8 cellular contexts compared by ENCODE assay signal in genomic region chr1:58584082-58584895, GRCh38. TPM values are rescaled to one million over a fixed set of nuclear protein-coding genes. Genes with fewer than 3 reads are reported as not detected.
DNase-seq lines count a peak whose midpoint lies in the region; ATAC-seq and TF ChIP-seq lines count a peak whose summit lies in the region.
"Had no signal": no experiment of that assay in that cellular context is flagged by ENCODE, and none has a peak within 500 bp of the region (broad histone marks: within the 10 kb centered on the region; RNA-seq: fewer than 3 reads in every experiment).

No MANE protein-coding gene starts in this region.

- H2BK120ac ChIP-seq in H9 (ENCODE audit: low read depth, low read length, poor library complexity, severe bottlenecking) = no peak overlapping the region

- ATAC-seq in GM18867 (IDR thresholded peaks at IDR 0.05; ENCODE audit: unreplicated experiment) (peak; percentile 67), HG03039 (IDR thresholded peaks at IDR 0.05; ENCODE audit: unreplicated experiment) (peak; percentile 62)
- ATAC-seq in stimulated activated effector memory CD8-positive, alpha-beta T cell treated with anti-CD3 and anti-CD28 coated beads, Interleukin-12 subunit alpha, Interleukin-12 subunit beta, amount 100 ng/mL, for 72 hours = peak; percentile 81

- no peak overlapping the region for H2BK5ac ChIP-seq in H9 (ENCODE audit: insufficient read length, low read length)

- H3K9ac ChIP-seq in H9 (ENCODE audit: extremely low read depth, insufficient read length, low read length) = no peak overlapping the region

- H3K36me3 Mint-ChIP-seq in stimulated activated effector memory CD8-positive, alpha-beta T cell treated with anti-CD3 and anti-CD28 coated beads, Interleukin-12 subunit alpha, Interleukin-12 subunit beta, amount 100 ng/mL, for 72 hours = no peaks in the 10 kb centered on the region
- H3K36me3 Mint-ChIP-seq in H9 (ENCODE audit: insufficient read depth in 1 of 3, low read depth in 3 of 3) = no peaks in the 10 kb centered on the region

- H3K4me3 ChIP-seq in SJSA1 = no peak overlapping the region

- WGBS in H9 (ENCODE audit: extremely low coverage, insufficient read length, low lambda C conversion rate) = no CpG with 5 or more reads among the region's 8 CpGs

- H4K20me1 ChIP-seq in H9 (ENCODE audit: control insufficient read depth, insufficient read depth, insufficient read length) = no peaks in the 10 kb centered on the region

- DNase-seq in SJSA1 (ENCODE audit: low read depth in 1 of 2, low spot score in 2 of 2) (peak; percentile 81 to 83), glomerular visceral epithelial cell (ENCODE audit: extremely low spot score) (peak; percentile 96), NCI-H82 (lab: John Stamatoyannopoulos, UW) (no peak), H9 (no peak)
- DNase-seq in stimulated activated effector memory CD8-positive, alpha-beta T cell treated with anti-CD3 and anti-CD28 coated beads, Interleukin-12 subunit alpha, Interleukin-12 subunit beta, amount 100 ng/mL, for 72 hours (ENCODE audit: low spot score in 2 of 2) = no peak
- DNase-seq: activated B cell treated with CpG ODN at 0.5 μM for 24 hours had no signal

- TF ChIP-seq CTCF in H9 (conservative IDR thresholded peaks at IDR 0.05) = no peak

- H2BK20ac ChIP-seq in H9 (ENCODE audit: low read depth, low read length, poor library complexity, severe bottlenecking) = no peak overlapping the region

- peaks cover 16% of the 10 kb centered on the region for H3K4me1 Mint-ChIP-seq in stimulated activated effector memory CD8-positive, alpha-beta T cell treated with anti-CD3 and anti-CD28 coated beads, Interleukin-12 subunit alpha, Interleukin-12 subunit beta, amount 100 ng/mL, for 72 hours
- H3K4me1 Mint-ChIP-seq in H9 = peaks cover 2 to 5% of the 10 kb centered on the region in 2 experiments; a peak in 2 of 4 replicates

- no peaks in the 10 kb centered on the region for H3K79me2 ChIP-seq in H9 (ENCODE audit: insufficient read depth, low read length)

- H3K23ac ChIP-seq in H9 (ENCODE audit: insufficient read length, low read depth, low read length) = no peak overlapping the region

- no peaks in the 10 kb centered on the region for H3K36me3 ChIP-seq in SJSA1

- no peak overlapping the region for H2AFZ ChIP-seq in H9 (ENCODE audit: low read length)

- no peak overlapping the region for H3K4me3 Mint-ChIP-seq in stimulated activated effector memory CD8-positive, alpha-beta T cell treated with anti-CD3 and anti-CD28 coated beads, Interleukin-12 subunit alpha, Interleukin-12 subunit beta, amount 100 ng/mL, for 72 hours
- no peak overlapping the region for H3K4me3 Mint-ChIP-seq in H9
- H3K4me3 Mint-ChIP-seq: activated B cell treated with CpG ODN at 0.5 μM for 24 hours had no signal

- H3K4me1 ChIP-seq in SJSA1 (replicated peaks) = peaks cover 39% of the 10 kb centered on the region
- no peaks in the 10 kb centered on the region; the same call in 1 of the 2 replicates for H3K4me1 ChIP-seq in H9 (ENCODE audit: insufficient read depth, low read length)

- no peak overlapping the region for H2AK5ac ChIP-seq in H9 (ENCODE audit: insufficient read length, low read length)

- no peak overlapping the region for H3K4me2 ChIP-seq in H9 (ENCODE audit: insufficient read depth, insufficient read length, low read length)

- H3K27me3 ChIP-seq in SJSA1 (replicated peaks) (no peaks in the 10 kb centered on the region), H9 (ENCODE audit: insufficient read depth, low read length) (no peaks in the 10 kb centered on the region)

- H3K18ac ChIP-seq in H9 (ENCODE audit: insufficient read length, low read depth, low read length) = no peak overlapping the region

- H3K9me3 Mint-ChIP-seq in stimulated activated effector memory CD8-positive, alpha-beta T cell treated with anti-CD3 and anti-CD28 coated beads, Interleukin-12 subunit alpha, Interleukin-12 subunit beta, amount 100 ng/mL, for 72 hours = no peaks in the 10 kb centered on the region
- no peaks in the 10 kb centered on the region; a peak in 1 of 5 replicates for H3K9me3 Mint-ChIP-seq in H9
- H3K9me3 Mint-ChIP-seq: activated B cell treated with CpG ODN at 0.5 μM for 24 hours had no signal

- no peak overlapping the region for H4K8ac ChIP-seq in H9 (replicated peaks; ENCODE audit: insufficient read length, low read depth, low read length)

- no peak overlapping the region for H2BK12ac ChIP-seq in H9 (ENCODE audit: insufficient read length, low read depth, low read length)

- H3K23me2 ChIP-seq in H9 (ENCODE audit: insufficient read length, low read depth, low read length, poor library complexity, severe bottlenecking) = no peaks in the 10 kb centered on the region

- no peak overlapping the region for H2BK15ac ChIP-seq in H9 (ENCODE audit: low read depth, low read length)

- no peak overlapping the region for H3K27ac Mint-ChIP-seq in stimulated activated effector memory CD8-positive, alpha-beta T cell treated with anti-CD3 and anti-CD28 coated beads, Interleukin-12 subunit alpha, Interleukin-12 subunit beta, amount 100 ng/mL, for 72 hours
- H3K27ac Mint-ChIP-seq in H9 = peak overlapping the region in 1 of 3 experiments; percentile 20; a peak in 1 of 7 replicates
- H3K27ac Mint-ChIP-seq: activated B cell treated with CpG ODN at 0.5 μM for 24 hours had no signal

- no peak overlapping the region for H4K91ac ChIP-seq in H9 (ENCODE audit: insufficient read length, low read depth, low read length)

- H3K9me3 ChIP-seq in SJSA1 (replicated peaks) (no peaks in the 10 kb centered on the region), H9 (ENCODE audit: control insufficient read depth, low read depth, low read length) (no peaks in the 10 kb centered on the region)

- H4K5ac ChIP-seq in H9 (ENCODE audit: insufficient read length, low read depth, low read length) = no peak overlapping the region

- no peaks in the 10 kb centered on the region for H3K79me1 ChIP-seq in H9 (ENCODE audit: insufficient read depth, low read depth, low read length, poor library complexity, severe bottlenecking)

- no peak overlapping the region for H3K56ac ChIP-seq in H9 (ENCODE audit: insufficient read length, low read depth, low read length)

- no peak overlapping the region for H3K14ac ChIP-seq in H9 (ENCODE audit: insufficient read depth, low read length)

- no peak overlapping the region for H3K4ac ChIP-seq in H9 (ENCODE audit: low read depth, low read length)

- H3T11ph ChIP-seq in H9 (ENCODE audit: low read length) = no peak overlapping the region

- H3K27ac ChIP-seq in SJSA1 (peak overlapping the region; percentile 60), H9 (ENCODE audit: insufficient read length, low read depth, low read length) (no peak overlapping the region)

- peaks cover 14% of the 10 kb centered on the region for H3K27me3 Mint-ChIP-seq in H9 (ENCODE audit: low read depth)

RNA-seq across cellular contexts. Expression of gene TACSTD2, which starts 7.2 kb away (rescaled TPM):
- not detected in 2 replicates for total RNA-seq in SJSA1 (2014; rRNA removed; shearing (Covaris generic))
- total RNA-seq in H9 (2021) = 1.2 and 1.5 TPM in 2 replicates
- total RNA-seq: activated B cell treated with CpG ODN at 0.5 μM for 24 hours had no signal

RNA-seq across cellular contexts. Expression of gene OMA1, which starts 37.8 kb away (rescaled TPM):
- total RNA-seq in SJSA1 (2014; rRNA removed; shearing (Covaris generic)) = 11.5 and 29.8 TPM in 2 replicates
- total RNA-seq in H9 (2021) = 11.0 and 12.9 TPM in 2 replicates

Comparison
In these comparisons a context has a peak if more than half of its experiments do, and no peak if none do; other contexts are left out.
1. DNase-seq: peak in SJSA1 (2 of 2) and glomerular visceral epithelial cell (single experiment); none in stimulated activated effector memory CD8-positive, alpha-beta T cell treated with anti-CD3 and anti-CD28 coated beads, Interleukin-12 subunit alpha, Interleukin-12 subunit beta, amount 100 ng/mL, for 72 hours (0 of 2), NCI-H82 (single experiment) and H9 (single experiment).
2. Peak in every context shown above with its lines, with median percentiles within 50 percentile points of each other: ATAC-seq.